ENCODE assay signal across 2 cellular contexts in the genomic region with DNA sequence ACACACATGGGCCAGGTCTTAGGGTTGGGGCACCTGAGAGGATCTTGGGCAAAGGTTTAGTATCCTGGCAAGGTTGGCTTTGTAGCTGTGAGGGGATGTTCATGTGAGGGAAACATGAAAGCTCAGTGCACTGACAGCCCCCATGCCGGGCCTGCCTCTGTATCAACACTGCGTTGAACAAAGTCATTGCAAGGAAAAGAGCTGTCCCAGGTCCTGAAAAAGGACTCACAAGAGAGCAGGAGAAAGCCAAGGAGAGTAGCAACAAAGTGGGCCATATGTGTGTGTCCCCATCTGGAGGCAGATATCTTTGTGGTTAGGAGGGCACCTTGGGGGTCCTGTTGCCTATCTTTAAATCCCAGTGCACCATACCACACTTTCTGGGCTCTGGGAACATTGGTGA.
TF ChIP-seq lines count a peak whose summit lies in the region.

No MANE protein-coding gene starts in this region.

TF ChIP-seq in SK-N-SH, 30 proteins besides CTCF, POLR2A, EP300 and RAD21:
- TF ChIP-seq, protein P1, sequence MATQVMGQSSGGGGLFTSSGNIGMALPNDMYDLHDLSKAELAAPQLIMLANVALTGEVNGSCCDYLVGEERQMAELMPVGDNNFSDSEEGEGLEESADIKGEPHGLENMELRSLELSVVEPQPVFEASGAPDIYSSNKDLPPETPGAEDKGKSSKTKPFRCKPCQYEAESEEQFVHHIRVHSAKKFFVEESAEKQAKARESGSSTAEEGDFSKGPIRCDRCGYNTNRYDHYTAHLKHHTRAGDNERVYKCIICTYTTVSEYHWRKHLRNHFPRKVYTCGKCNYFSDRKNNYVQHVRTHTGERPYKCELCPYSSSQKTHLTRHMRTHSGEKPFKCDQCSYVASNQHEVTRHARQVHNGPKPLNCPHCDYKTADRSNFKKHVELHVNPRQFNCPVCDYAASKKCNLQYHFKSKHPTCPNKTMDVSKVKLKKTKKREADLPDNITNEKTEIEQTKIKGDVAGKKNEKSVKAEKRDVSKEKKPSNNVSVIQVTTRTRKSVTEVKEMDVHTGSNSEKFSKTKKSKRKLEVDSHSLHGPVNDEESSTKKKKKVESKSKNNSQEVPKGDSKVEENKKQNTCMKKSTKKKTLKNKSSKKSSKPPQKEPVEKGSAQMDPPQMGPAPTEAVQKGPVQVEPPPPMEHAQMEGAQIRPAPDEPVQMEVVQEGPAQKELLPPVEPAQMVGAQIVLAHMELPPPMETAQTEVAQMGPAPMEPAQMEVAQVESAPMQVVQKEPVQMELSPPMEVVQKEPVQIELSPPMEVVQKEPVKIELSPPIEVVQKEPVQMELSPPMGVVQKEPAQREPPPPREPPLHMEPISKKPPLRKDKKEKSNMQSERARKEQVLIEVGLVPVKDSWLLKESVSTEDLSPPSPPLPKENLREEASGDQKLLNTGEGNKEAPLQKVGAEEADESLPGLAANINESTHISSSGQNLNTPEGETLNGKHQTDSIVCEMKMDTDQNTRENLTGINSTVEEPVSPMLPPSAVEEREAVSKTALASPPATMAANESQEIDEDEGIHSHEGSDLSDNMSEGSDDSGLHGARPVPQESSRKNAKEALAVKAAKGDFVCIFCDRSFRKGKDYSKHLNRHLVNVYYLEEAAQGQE (IDR thresholded peaks at IDR 0.05; ENCODE audit: low read depth, low read length): peak; percentile 73; the same call in 1 of the 2 replicates
- TF ChIP-seq TEAD4 (IDR thresholded peaks at IDR 0.05; ENCODE audit: borderline replicate concordance, insufficient read depth): no peak
- TF ChIP-seq YY1 (IDR thresholded peaks at IDR 0.05; ENCODE audit: low read depth): no peak
- no peak for TF ChIP-seq CHD2 (IDR thresholded peaks at IDR 0.05; ENCODE audit: low read length, partially characterized antibody)

TF ChIP-seq in SK-N-SH treated with all-trans-retinoic acid at 6 μM for 48 hours, 23 proteins besides CTCF, POLR2A, EP300 and RAD21 (continued from another document):
- TF ChIP-seq SNAI2 (CRISPR knock-in tag; IDR thresholded peaks at IDR 0.05): no peak
- TF ChIP-seq TCF4 (CRISPR knock-in tag; IDR thresholded peaks at IDR 0.05; ENCODE audit: borderline replicate concordance): no peak
- TF ChIP-seq OSR1 (CRISPR knock-in tag; IDR thresholded peaks at IDR 0.05): no peak
